8 cellular contexts compared by ENCODE assay signal in the genomic region with DNA sequence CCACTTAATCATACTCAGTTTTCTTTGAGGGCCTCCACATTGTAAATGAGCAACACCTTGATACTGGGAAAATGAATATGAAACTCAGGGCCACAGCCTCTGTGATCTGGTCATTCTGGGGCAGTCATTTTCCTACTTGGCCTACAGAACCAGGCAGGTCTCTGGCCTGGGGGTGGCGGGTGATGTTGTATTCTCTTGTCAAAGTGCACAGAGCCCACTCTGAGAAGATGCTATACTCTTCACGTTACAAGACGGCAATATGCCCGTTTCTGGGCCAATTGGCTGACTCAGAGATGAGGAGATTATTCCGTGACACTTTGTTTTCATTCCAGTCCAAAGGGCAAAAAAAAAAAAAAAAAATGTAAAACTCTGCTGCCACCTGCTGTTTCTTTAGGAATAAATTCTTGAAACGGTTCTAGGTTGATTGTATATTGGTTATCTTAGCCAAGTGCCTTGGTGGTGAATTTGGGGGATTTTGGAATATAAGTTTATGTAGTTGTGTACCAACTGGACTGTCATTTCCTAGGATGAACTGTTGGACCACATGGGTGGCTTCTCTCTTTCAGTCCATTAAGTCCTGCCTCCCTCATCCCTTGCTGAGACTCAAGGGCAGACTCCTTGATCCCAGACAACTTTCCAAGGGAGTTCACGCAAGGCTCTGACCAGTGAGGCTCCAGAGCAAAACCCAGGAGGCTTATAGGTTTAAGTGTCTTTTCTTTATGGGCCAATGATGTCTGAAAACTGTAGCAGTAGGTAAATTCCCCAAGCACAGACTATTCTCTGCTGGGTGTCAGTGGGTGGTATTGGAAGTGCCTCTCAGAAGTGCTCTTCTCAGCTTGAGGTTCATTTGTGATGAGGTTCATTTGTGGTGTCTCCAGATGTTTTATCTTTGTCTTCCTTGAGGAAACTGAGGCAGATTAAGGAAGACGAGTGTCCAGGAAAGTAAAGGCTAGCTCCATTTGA. TPM values are rescaled to one million over a fixed set of nuclear protein-coding genes. Genes with fewer than 3 reads are reported as not detected.
DNase-seq lines count a peak whose midpoint lies in the region; ATAC-seq, FAIRE-seq and TF ChIP-seq lines count a peak whose summit lies in the region.

No MANE protein-coding gene starts in this region.

- H3K27me3 ChIP-seq in MG63 (no peaks in the 10 kb centered on the region), SU-DHL-6 (ENCODE audit: low read length) (no peaks in the 10 kb centered on the region), body of pancreas (no peaks in the 10 kb centered on the region)

- H2AFZ ChIP-seq in SU-DHL-6 (ENCODE audit: low read depth, low read length, severe bottlenecking): no peak overlapping the region

- peak; percentile 31 for TF ChIP-seq CTCF in SU-DHL-6 (IDR thresholded peaks at IDR 0.05; ENCODE audit: insufficient read depth, low read length, poor library complexity, severe bottlenecking)
- peak in 6 of 7 experiments; percentile 41 to 80 (median 72) for TF ChIP-seq CTCF in body of pancreas (IDR thresholded peaks at IDR 0.05)

- H3K36me3 ChIP-seq in MG63 (no peaks in the 10 kb centered on the region), SU-DHL-6 (ENCODE audit: low read length) (no peaks in the 10 kb centered on the region), body of pancreas (replicated peaks in 1 of 2; ENCODE audit: insufficient read depth in 1 of 2, low read depth in 2 of 2) (no peaks in the 10 kb centered on the region)

- intact Hi-C loops in body of pancreas (cut with DNase I): no loop called here

- H3K4me3 ChIP-seq in MG63: no peak overlapping the region
- no peak overlapping the region for H3K4me3 ChIP-seq in SU-DHL-6 (ENCODE audit: insufficient read depth, low read length, poor library complexity, severe bottlenecking)
- no peak overlapping the region for H3K4me3 ChIP-seq in body of pancreas

- H3K9me2 ChIP-seq in SU-DHL-6 (replicated peaks; ENCODE audit: insufficient read depth, low read length): no peaks in the 10 kb centered on the region

- H3K9ac ChIP-seq in SU-DHL-6 (ENCODE audit: low read length): no peak overlapping the region

- ATAC-seq in body of pancreas (peak; percentile 76), HG03175 (IDR thresholded peaks at IDR 0.05; ENCODE audit: unreplicated experiment) (no peak)

- H3K27ac ChIP-seq in SU-DHL-6 (ENCODE audit: low read depth, low read length): no peak overlapping the region
- peak overlapping the region; percentile 7 to 63 (median 42) for H3K27ac ChIP-seq in body of pancreas

- H3K9me3 ChIP-seq in MG63: peaks cover 2% of the 10 kb centered on the region; the same call in 1 of the 2 replicates
- H3K9me3 ChIP-seq in SU-DHL-6 (ENCODE audit: insufficient read depth, low read length): no peaks in the 10 kb centered on the region
- no peaks in the 10 kb centered on the region for H3K9me3 ChIP-seq in body of pancreas

- H4K20me1 ChIP-seq in SU-DHL-6 (ENCODE audit: low read depth, low read length): no peaks in the 10 kb centered on the region

- peak; percentile 99 for FAIRE-seq in islet of Langerhans (lab: Jason Lieb, UNC)

- H3K4me2 ChIP-seq in SU-DHL-6 (ENCODE audit: low read depth, low read length, poor library complexity, severe bottlenecking): no peak overlapping the region

- TF ChIP-seq POLR2A in body of pancreas (IDR thresholded peaks at IDR 0.05): no peak

- WGBS in body of pancreas, 2 donors: 16 to 21% methylated on average over 8 of the region's 8 CpGs

- DNase-seq in activated effector memory CD4-positive, alpha-beta T cell treated with anti-CD3 and anti-CD28 coated beads, Interleukin-2, amount 50 U/mL, for 16 hours: peak; percentile 74
- DNase-seq in activated effector memory CD4-positive, alpha-beta T cell treated with Interleukin-2 at 50 U/mL for 16 hours: no peak
- peak; percentile 77 for DNase-seq in MG63
- DNase-seq in body of pancreas: peak; percentile 66 to 75 (median 74)
- DNase-seq in stimulated activated CD4-positive, alpha-beta T cell treated with anti-CD3 and anti-CD28 coated beads, Interleukin-2, amount 100 ng/mL, for 24 hours: peak; percentile 27 to 57

- peaks cover 52% of the 10 kb centered on the region for H3K4me1 ChIP-seq in body of pancreas

- H3K79me2 ChIP-seq in SU-DHL-6 (ENCODE audit: insufficient read depth, low read length): no peaks in the 10 kb centered on the region

- H3F3A ChIP-seq in SU-DHL-6 (ENCODE audit: insufficient read depth): no peaks in the 10 kb centered on the region

RNA-seq across cellular contexts. Expression of a gene that starts 18.2 kb away (rescaled TPM):
- total RNA-seq in MG63 (2014; rRNA removed; shearing (Covaris generic); ENCODE audit: low replicate concordance): 95.6 and 135 TPM in 2 replicates
- total RNA-seq in body of pancreas: 10 to 100 TPM; 52.7 to 85.4 TPM

RNA-seq across cellular contexts. Expression of a gene that starts 29.1 kb away (rescaled TPM):
- 16.7 and 23.2 TPM in 2 replicates for total RNA-seq in MG63 (2014; rRNA removed; shearing (Covaris generic); ENCODE audit: low replicate concordance)
- 10 to 100 TPM; 23.6 to 38.9 TPM for total RNA-seq in body of pancreas
